Comparison of ENCODE assay signal across 8 cellular contexts in genomic region chr12:46472893-46473633, GRCh38.
DNase-seq lines count a peak whose midpoint lies in the region; TF ChIP-seq lines count a peak whose summit lies in the region.

No MANE protein-coding gene starts in this region.

- peak overlapping the region; percentile 63 for H3K27ac ChIP-seq in HUES48 (ENCODE audit: low read depth, low read length)

- no peak overlapping the region for H3K9ac ChIP-seq in HUES48 (ENCODE audit: low read depth, low read length)

- in situ Hi-C loops in astrocyte of the spinal cord (cut with HindIII; ENCODE audit: low sequenced_read_pairs), result no loop called here

- TF ChIP-seq CTCF in astrocyte of the spinal cord (IDR thresholded peaks at IDR 0.05; ENCODE audit: low read depth, low read length), result no peak

- H3K4me3 ChIP-seq in HUES48 (ENCODE audit: low read depth, low read length) (no peak overlapping the region; the same call in 1 of the 2 replicates), astrocyte of the spinal cord (ENCODE audit: low read depth, low read length) (no peak overlapping the region)

- H3K36me3 ChIP-seq in HUES48 (ENCODE audit: control insufficient read depth, insufficient read depth, low read length), result no peaks in the 10 kb centered on the region

- no peaks in the 10 kb centered on the region for H3K27me3 ChIP-seq in HUES48 (ENCODE audit: control insufficient read depth, insufficient read depth, low read length)

- H3K9me3 ChIP-seq in HUES48 (ENCODE audit: control insufficient read depth, insufficient read depth, low read length), result no peaks in the 10 kb centered on the region

- peak; percentile 69 for DNase-seq in COLO829 (ENCODE audit: low spot score)
- DNase-seq in astrocyte of the spinal cord (ENCODE audit: low read depth, low spot score), result peak; percentile 60
- peak; percentile 50 for DNase-seq in mucosa of gallbladder (ENCODE audit: low spot score)
- no peak for DNase-seq in stimulated activated CD4-positive, alpha-beta T cell treated with anti-CD3 and anti-CD28 coated beads, Interleukin-1b, Interleukin-23, amount 100 ng/mL, for 48 hours
- no peak for DNase-seq in OCI-M2 (lab: John Stamatoyannopoulos, UW; ENCODE audit: unreplicated experiment)
- DNase-seq in occipital lobe (lab: John Stamatoyannopoulos, UW), result no peak
- no peak for DNase-seq in HK-2 (ENCODE audit: unreplicated experiment)

- H3K4me1 ChIP-seq in HUES48 (ENCODE audit: control insufficient read depth, insufficient read depth, low read length), result peaks cover 14% of the 10 kb centered on the region

Comparison
In these comparisons a context has a peak if more than half of its experiments do, and no peak if none do; other contexts are left out.
1. DNase-seq: peak in COLO829 (single experiment), astrocyte of the spinal cord (single experiment) and mucosa of gallbladder (single experiment); none in stimulated activated CD4-positive, alpha-beta T cell treated with anti-CD3 and anti-CD28 coated beads, Interleukin-1b, Interleukin-23, amount 100 ng/mL, for 48 hours (single experiment), OCI-M2 (single experiment), occipital lobe (single experiment) and HK-2 (single experiment).